1 cellular context compared by ENCODE assay signal in the genomic region with DNA sequence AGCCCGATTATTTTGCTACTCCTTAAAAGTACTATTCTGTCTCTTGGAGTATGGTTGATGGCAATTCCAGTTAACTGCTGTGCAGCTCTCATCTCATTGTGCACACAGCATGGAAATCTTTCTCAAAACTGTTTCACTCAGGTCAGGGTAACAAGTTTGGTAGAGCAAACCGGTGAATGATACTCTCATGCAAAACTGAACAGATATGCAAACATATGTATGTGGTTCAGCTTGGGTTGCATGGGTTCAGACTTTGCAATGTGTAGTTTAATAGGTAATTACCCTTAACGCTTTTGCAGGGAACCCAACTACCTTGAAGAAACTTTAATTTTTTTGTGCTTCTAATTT.
TF ChIP-seq lines count a peak whose summit lies in the region.

No MANE protein-coding gene starts in this region.

TF ChIP-seq in HepG2, 621 proteins besides CTCF, POLR2A, EP300 and RAD21 (continued from another document):
- TF ChIP-seq, protein P1, sequence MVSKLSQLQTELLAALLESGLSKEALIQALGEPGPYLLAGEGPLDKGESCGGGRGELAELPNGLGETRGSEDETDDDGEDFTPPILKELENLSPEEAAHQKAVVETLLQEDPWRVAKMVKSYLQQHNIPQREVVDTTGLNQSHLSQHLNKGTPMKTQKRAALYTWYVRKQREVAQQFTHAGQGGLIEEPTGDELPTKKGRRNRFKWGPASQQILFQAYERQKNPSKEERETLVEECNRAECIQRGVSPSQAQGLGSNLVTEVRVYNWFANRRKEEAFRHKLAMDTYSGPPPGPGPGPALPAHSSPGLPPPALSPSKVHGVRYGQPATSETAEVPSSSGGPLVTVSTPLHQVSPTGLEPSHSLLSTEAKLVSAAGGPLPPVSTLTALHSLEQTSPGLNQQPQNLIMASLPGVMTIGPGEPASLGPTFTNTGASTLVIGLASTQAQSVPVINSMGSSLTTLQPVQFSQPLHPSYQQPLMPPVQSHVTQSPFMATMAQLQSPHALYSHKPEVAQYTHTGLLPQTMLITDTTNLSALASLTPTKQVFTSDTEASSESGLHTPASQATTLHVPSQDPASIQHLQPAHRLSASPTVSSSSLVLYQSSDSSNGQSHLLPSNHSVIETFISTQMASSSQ (IDR thresholded peaks at IDR 0.05; ENCODE audit: low read depth) = no peak
- TF ChIP-seq, protein P1 (CRISPR knock-in tag; IDR thresholded peaks at IDR 0.05; ENCODE audit: borderline replicate concordance) = no peak
- no peak for TF ChIP-seq MATR3 (CRISPR knock-in tag; IDR thresholded peaks at IDR 0.05)
- TF ChIP-seq PPARG (CRISPR knock-in tag; conservative IDR thresholded peaks at IDR 0.05) = no peak
- no peak for TF ChIP-seq KMT2B (CRISPR knock-in tag; IDR thresholded peaks at IDR 0.05)
- no peak for TF ChIP-seq JARID2 (CRISPR knock-in tag; IDR thresholded peaks at IDR 0.05; ENCODE audit: insufficient replicate concordance)
- no peak for TF ChIP-seq KMT2A (CRISPR knock-in tag; IDR thresholded peaks at IDR 0.05)
- TF ChIP-seq ZNF343 (CRISPR knock-in tag; IDR thresholded peaks at IDR 0.05) = no peak
- no peak for TF ChIP-seq ZNF619 (CRISPR knock-in tag; IDR thresholded peaks at IDR 0.05)
- TF ChIP-seq REPIN1 (CRISPR knock-in tag; IDR thresholded peaks at IDR 0.05; ENCODE audit: borderline replicate concordance, low read depth) = no peak
- TF ChIP-seq, protein P2, sequence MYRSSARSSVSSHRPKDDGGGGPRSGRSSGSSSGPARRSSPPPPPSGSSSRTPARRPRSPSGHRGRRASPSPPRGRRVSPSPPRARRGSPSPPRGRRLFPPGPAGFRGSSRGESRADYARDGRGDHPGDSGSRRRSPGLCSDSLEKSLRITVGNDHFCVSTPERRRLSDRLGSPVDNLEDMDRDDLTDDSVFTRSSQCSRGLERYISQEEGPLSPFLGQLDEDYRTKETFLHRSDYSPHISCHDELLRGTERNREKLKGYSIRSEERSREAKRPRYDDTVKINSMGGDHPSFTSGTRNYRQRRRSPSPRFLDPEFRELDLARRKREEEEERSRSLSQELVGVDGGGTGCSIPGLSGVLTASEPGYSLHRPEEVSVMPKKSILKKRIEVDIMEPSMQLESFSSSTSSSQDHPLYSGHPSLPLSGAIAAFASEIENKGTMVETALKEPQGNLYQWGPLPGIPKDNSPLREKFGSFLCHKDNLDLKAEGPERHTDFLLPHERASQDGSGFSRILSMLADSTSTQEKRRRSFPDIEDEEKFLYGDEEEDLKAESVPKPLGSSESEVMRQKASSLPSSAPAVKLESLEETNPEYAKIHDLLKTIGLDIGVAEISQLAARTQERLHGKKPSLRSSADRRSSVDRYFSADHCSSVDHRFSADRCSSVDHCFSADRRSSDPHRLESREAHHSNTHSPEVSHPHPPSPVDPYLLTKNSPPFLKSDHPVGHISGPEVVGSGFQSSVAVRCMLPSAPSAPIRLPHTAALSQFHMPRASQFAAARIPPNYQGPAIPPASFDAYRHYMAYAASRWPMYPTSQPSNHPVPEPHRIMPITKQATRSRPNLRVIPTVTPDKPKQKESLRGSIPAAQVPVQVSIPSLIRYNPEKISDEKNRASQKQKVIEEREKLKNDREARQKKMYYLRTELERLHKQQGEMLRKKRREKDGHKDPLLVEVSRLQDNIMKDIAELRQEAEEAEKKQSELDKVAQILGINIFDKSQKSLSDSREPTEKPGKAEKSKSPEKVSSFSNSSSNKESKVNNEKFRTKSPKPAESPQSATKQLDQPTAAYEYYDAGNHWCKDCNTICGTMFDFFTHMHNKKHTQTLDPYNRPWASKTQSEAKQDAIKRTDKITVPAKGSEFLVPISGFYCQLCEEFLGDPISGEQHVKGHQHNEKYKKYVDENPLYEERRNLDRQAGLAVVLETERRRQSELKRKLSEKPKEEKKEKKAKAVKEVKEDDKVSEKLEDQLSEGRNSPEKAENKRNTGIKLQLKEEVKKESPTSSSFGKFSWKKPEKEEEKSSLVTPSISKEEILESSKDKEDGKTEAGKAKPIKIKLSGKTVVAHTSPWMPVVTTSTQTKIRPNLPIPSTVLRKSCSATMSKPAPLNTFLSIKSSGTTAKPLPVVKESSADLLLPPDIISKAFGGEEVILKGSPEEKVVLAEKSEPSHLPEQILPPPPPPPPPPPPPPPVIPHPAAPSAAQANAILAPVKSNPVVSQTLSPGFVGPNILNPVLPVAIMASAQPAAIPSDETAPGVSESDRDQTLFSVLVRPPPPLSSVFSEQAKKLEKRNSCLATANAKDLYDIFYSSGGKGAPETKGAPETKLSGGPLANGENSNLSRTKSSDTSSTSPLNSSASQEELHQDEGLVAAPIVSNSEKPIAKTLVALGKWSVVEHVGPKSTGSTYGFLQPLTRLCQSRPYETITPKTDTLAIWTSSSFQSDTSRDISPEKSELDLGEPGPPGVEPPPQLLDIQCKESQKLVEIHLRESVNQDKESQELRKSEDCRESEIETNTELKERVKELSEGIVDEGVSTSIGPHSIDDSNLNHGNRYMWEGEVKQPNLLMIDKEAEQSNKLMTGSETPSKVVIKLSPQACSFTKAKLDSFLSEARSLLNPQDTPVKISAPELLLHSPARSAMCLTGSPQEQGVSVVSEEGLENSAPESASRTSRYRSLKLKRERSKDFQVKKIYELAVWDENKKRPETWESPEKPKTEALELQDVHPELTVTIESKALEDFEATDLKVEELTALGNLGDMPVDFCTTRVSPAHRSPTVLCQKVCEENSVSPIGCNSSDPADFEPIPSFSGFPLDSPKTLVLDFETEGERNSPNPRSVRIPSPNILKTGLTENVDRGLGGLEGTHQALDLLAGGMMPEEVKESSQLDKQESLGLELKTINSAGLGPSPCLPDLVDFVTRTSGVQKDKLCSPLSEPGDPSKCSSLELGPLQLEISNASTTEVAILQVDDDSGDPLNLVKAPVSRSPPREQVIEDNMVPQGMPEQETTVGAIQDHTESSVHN (CRISPR knock-in tag; IDR thresholded peaks at IDR 0.05) = no peak
- TF ChIP-seq NFIC (IDR thresholded peaks at IDR 0.05; ENCODE audit: low read length) = no peak
- no peak for TF ChIP-seq HDAC2 (CRISPR knock-in tag; IDR thresholded peaks at IDR 0.05)
